ENCODE assay signal across 8 cellular contexts in the genomic region with DNA sequence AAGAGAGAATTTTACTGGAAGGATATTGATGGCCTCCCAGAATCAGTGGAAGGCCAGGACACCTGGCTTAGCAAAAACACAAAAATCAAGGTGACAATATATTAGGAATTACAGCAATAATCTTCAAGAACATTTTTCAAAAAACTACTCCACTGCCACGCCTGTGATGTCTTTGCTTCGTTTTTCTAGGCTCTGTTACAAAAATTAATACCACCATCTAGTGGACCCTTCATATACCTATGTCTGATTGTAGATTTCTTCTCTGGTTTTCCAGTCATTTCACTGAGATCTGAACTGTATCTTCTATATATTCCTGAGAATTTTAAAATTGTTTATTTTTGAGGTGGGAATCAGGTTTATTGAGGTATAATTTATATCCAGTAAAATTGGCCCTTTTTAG.
DNase-seq lines count a peak whose midpoint lies in the region; ATAC-seq and FAIRE-seq lines count a peak whose summit lies in the region.

No MANE protein-coding gene starts in this region.

- peak; percentile 59 for DNase-seq in COLO829 (ENCODE audit: low spot score)
- DNase-seq in NCI-H2227 treated with DMSO at 0.1 percent for 48 hours (lab: John Stamatoyannopoulos, UW), result peak; percentile 56
- DNase-seq in fibroblast of peridontal ligament (ENCODE audit: extremely low read depth), result peak; percentile 63
- no peak for DNase-seq in RCC 7860 (ENCODE audit: low spot score)
- no peak for DNase-seq in activated naive CD4-positive, alpha-beta T cell (lab: John Stamatoyannopoulos, UW)
- no peak for DNase-seq in activated T-cell treated with anti-CD3 and anti-CD28 coated beads, Interleukin-2, amount 50 U/mL, for 24 hours
- no peak for DNase-seq in amygdala (lab: John Stamatoyannopoulos, UW)

- peaks cover 2% of the 10 kb centered on the region for H3K36me3 Mint-ChIP-seq in activated T-cell treated with anti-CD3 and anti-CD28 coated beads, Interleukin-2, amount 50 U/mL, for 24 hours (ENCODE audit: low read depth)

- ATAC-seq in GM21390 (IDR thresholded peaks at IDR 0.05; ENCODE audit: unreplicated experiment), result peak; percentile 43

- no peak overlapping the region for H3K27ac Mint-ChIP-seq in activated T-cell treated with anti-CD3 and anti-CD28 coated beads, Interleukin-2, amount 50 U/mL, for 24 hours

- FAIRE-seq in RCC 7860 (lab: Jason Lieb, UNC), result no peak

- H3K4me3 Mint-ChIP-seq in activated T-cell treated with anti-CD3 and anti-CD28 coated beads, Interleukin-2, amount 50 U/mL, for 24 hours, result no peak overlapping the region

- peaks cover 31% of the 10 kb centered on the region for H3K4me1 Mint-ChIP-seq in activated T-cell treated with anti-CD3 and anti-CD28 coated beads, Interleukin-2, amount 50 U/mL, for 24 hours (ENCODE audit: low read depth)

- H3K27me3 Mint-ChIP-seq in activated T-cell treated with anti-CD3 and anti-CD28 coated beads, Interleukin-2, amount 50 U/mL, for 24 hours, result no peaks in the 10 kb centered on the region

- H3K9me3 Mint-ChIP-seq in activated T-cell treated with anti-CD3 and anti-CD28 coated beads, Interleukin-2, amount 50 U/mL, for 24 hours, result no peaks in the 10 kb centered on the region

Comparison
In these comparisons a context has a peak if more than half of its experiments do, and no peak if none do; other contexts are left out.
1. DNase-seq: peak in COLO829 (single experiment), NCI-H2227 treated with DMSO at 0.1 percent for 48 hours (single experiment) and fibroblast of peridontal ligament (single experiment); none in RCC 7860 (single experiment), activated naive CD4-positive, alpha-beta T cell (0 of 4), activated T-cell treated with anti-CD3 and anti-CD28 coated beads, Interleukin-2, amount 50 U/mL, for 24 hours (single experiment) and amygdala (0 of 56).